ENCODE assay signal across 1 cellular context in the genomic region with DNA sequence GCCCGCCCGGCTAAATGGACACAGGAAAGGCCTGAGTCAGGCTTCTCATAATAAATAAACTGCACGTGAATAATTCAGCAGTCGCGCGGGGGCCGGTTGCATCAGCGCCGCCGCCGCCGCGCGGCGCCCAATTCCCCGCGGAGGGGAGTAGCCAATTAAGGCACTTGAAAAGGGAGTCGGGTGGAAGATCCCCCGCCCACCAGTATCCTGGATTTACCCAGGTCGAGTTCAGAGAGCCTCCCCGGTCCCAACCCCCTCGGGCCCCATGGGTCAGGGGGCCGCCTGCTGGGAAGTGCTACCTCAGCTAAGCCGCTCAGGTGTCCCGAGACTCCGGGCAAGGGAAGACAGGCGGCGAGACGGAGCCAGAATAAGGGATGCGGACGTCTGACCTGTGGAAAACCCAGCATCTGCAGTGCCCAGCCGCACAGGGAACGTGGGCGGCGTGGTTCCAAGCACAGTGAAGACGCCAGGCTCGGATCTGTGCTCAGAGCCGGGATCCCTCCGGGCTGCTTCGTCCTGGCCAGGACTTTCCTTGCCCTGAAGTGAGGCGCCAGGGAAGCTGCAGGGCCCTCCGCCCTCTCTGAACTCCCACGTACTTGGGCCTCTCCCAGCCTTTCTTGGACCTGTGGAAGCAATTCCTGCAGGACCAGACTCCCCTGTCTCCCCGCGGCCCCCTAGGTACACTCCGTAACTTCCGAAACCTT.
TF ChIP-seq lines count a peak whose summit lies in the region.

No MANE protein-coding gene starts in this region.

TF ChIP-seq in IMR-90, 13 proteins besides CTCF, POLR2A, EP300 and RAD21:
- TF ChIP-seq FOS (IDR thresholded peaks at IDR 0.05; ENCODE audit: low read depth, low read length) (peak; percentile 43; the same call in 1 of the 2 replicates), MAFK (IDR thresholded peaks at IDR 0.05; ENCODE audit: low read depth, low read length) (peak; percentile 41), RCOR1 (IDR thresholded peaks at IDR 0.05; ENCODE audit: insufficient replicate concordance, low read length) (no peak), BHLHE40 (IDR thresholded peaks at IDR 0.05; ENCODE audit: low read depth, low read length) (peak; percentile 99), CEBPB (IDR thresholded peaks at IDR 0.05; ENCODE audit: low read depth, low read length) (peak; percentile 90)
- TF ChIP-seq, protein P1, sequence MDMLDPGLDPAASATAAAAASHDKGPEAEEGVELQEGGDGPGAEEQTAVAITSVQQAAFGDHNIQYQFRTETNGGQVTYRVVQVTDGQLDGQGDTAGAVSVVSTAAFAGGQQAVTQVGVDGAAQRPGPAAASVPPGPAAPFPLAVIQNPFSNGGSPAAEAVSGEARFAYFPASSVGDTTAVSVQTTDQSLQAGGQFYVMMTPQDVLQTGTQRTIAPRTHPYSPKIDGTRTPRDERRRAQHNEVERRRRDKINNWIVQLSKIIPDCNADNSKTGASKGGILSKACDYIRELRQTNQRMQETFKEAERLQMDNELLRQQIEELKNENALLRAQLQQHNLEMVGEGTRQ (IDR thresholded peaks at IDR 0.05; ENCODE audit: low read depth, low read length) = no peak
